Comparison of ENCODE assay signal across 20 cellular contexts in genomic region chr12:46811185-46811584, GRCh38. TPM values are rescaled to one million over a fixed set of nuclear protein-coding genes. Genes with fewer than 3 reads are reported as not detected.
"Had no signal": no experiment of that assay in that cellular context is flagged by ENCODE, and none has a peak within 500 bp of the region (broad histone marks: within the 10 kb centered on the region; RNA-seq: fewer than 3 reads in every experiment).

No MANE protein-coding gene starts in this region.

- H3K36me3 ChIP-seq: heart left ventricle, sigmoid colon, spleen, thyroid gland had no signal

- H3K27ac ChIP-seq: coronary artery, heart left ventricle, psoas muscle, sigmoid colon, spleen, thyroid gland had no signal

- ATAC-seq: activated naive CD4-positive, alpha-beta T cell treated with anti-CD3 and anti-CD28 coated beads, Interleukin-2, amount 50 U/mL, for 72 hours; heart left ventricle had no signal

- H3K27me3 ChIP-seq: heart left ventricle, sigmoid colon, spleen, thyroid gland had no signal

- H3K27ac Mint-ChIP-seq: activated CD4-positive, alpha-beta memory T cell treated with anti-CD3 and anti-CD28 coated beads for 36 hours; activated naive CD4-positive, alpha-beta T cell treated with anti-CD3 and anti-CD28 coated beads, Interleukin-2, amount 50 U/mL, for 72 hours; brain; immature natural killer cell; T-cell had no signal

- H3K4me1 Mint-ChIP-seq: brain; central memory CD8-positive, alpha-beta T cell had no signal

- DNase-seq: activated CD4-positive, alpha-beta memory T cell treated with anti-CD3 and anti-CD28 coated beads for 36 hours; activated CD4-positive, alpha-beta T cell treated with anti-CD3 and anti-CD28 coated beads for 1 hour; activated CD8-positive, alpha-beta memory T cell treated with anti-CD3 and anti-CD28 coated beads, Interleukin-2, amount 50 U/mL, for 4 hours; activated effector memory CD4-positive, alpha-beta T cell treated with anti-CD3 and anti-CD28 coated beads, Interleukin-2, amount 50 U/mL, for 16 hours; activated T-cell treated with anti-CD3 and anti-CD28 coated beads, Interleukin-2, amount 50 U/mL, for 48 hours; effector CD8-positive, alpha-beta T cell; foreskin melanocyte; heart left ventricle; immature natural killer cell; psoas muscle; sigmoid colon; spleen; T-cell; T1000; thyroid gland had no signal

- H3K4me1 ChIP-seq: heart left ventricle, sigmoid colon, spleen, thyroid gland had no signal

- H3K9me3 ChIP-seq: heart left ventricle, psoas muscle, sigmoid colon, spleen, thyroid gland had no signal

- H3K4me3 Mint-ChIP-seq: activated CD4-positive, alpha-beta memory T cell treated with anti-CD3 and anti-CD28 coated beads for 36 hours; brain; central memory CD8-positive, alpha-beta T cell; immature natural killer cell; T-cell had no signal

- H3K4me3 ChIP-seq: coronary artery, heart left ventricle, psoas muscle, sigmoid colon, spleen, thyroid gland had no signal

- H3K36me3 Mint-ChIP-seq: activated CD4-positive, alpha-beta memory T cell treated with anti-CD3 and anti-CD28 coated beads for 36 hours; activated naive CD4-positive, alpha-beta T cell treated with anti-CD3 and anti-CD28 coated beads, Interleukin-2, amount 50 U/mL, for 72 hours; brain; immature natural killer cell; T-cell had no signal

RNA-seq across cellular contexts. Expression of gene SLC38A4, which starts 14.6 kb away (rescaled TPM):
- total RNA-seq: activated CD4-positive, alpha-beta memory T cell treated with anti-CD3 and anti-CD28 coated beads for 36 hours; activated naive CD4-positive, alpha-beta T cell treated with anti-CD3 and anti-CD28 coated beads, Interleukin-2, amount 50 U/mL, for 72 hours had no signal
- polyA plus RNA-seq: immature natural killer cell, neural cell had no signal
